Comparison of ENCODE assay signal across 20 cellular contexts in genomic region chrX:33285550-33285949, GRCh38.
"Had no signal": no experiment of that assay in that cellular context is flagged by ENCODE, and none has a peak within 500 bp of the region (broad histone marks: within the 10 kb centered on the region; RNA-seq: fewer than 3 reads in every experiment).

No MANE protein-coding gene starts in this region.

- ATAC-seq: effector memory CD8-positive, alpha-beta T cell; left lobe of liver; pancreas; right cardiac atrium; stimulated activated effector memory CD8-positive, alpha-beta T cell treated with anti-CD3 and anti-CD28 coated beads, Interleukin-12 subunit alpha, Interleukin-12 subunit beta, amount 100 ng/mL, for 72 hours; stimulated activated naive CD8-positive, alpha-beta T cell treated with anti-CD3 and anti-CD28 coated beads, Interleukin-15, Interleukin-2, amounts not matched to agents 100 U/mL and 50 U/mL, for 24 hours had no signal

- H3K79me2 ChIP-seq: hepatocyte had no signal

- H3K27ac ChIP-seq: hepatocyte, pancreas, suprapubic skin, thyroid gland, upper lobe of left lung, uterus had no signal

- H3K9me3 ChIP-seq: pancreas, suprapubic skin, thyroid gland, upper lobe of left lung, uterus had no signal

- H3K36me3 ChIP-seq: pancreas, suprapubic skin, thyroid gland, upper lobe of left lung, uterus had no signal

- H3K27me3 ChIP-seq: hepatocyte, pancreas, suprapubic skin, thyroid gland, upper lobe of left lung, uterus had no signal

- H2AFZ ChIP-seq: hepatocyte had no signal

- H3K4me2 ChIP-seq: hepatocyte, smooth muscle cell had no signal

- H3K4me3 ChIP-seq: hepatocyte, pancreas, smooth muscle cell, suprapubic skin, thyroid gland, upper lobe of left lung, uterus had no signal

- H3K4me1 ChIP-seq: pancreas, suprapubic skin, thyroid gland, upper lobe of left lung, uterus had no signal

- DNase-seq: effector memory CD8-positive, alpha-beta T cell; erythroblast; foreskin melanocyte; head of caudate nucleus; kidney glomerular epithelial cell; naive B cell; occipital lobe; pancreas; right cardiac atrium; stimulated activated CD4-positive, alpha-beta T cell treated with anti-CD3 and anti-CD28 coated beads, Interleukin-4, amount 100 ng/mL, for 1 hour; stimulated activated CD8-positive, alpha-beta memory T cell treated with anti-CD3 and anti-CD28 coated beads, Interleukin-4, amount 100 ng/mL, for 48 hours; stimulated activated naive CD8-positive, alpha-beta T cell treated with anti-CD3 and anti-CD28 coated beads, Interleukin-15, Interleukin-2, amounts not matched to agents 100 U/mL and 50 U/mL, for 24 hours; thyroid gland; upper lobe of left lung; uterus had no signal
